1 cellular context compared by ENCODE assay signal in the genomic region with DNA sequence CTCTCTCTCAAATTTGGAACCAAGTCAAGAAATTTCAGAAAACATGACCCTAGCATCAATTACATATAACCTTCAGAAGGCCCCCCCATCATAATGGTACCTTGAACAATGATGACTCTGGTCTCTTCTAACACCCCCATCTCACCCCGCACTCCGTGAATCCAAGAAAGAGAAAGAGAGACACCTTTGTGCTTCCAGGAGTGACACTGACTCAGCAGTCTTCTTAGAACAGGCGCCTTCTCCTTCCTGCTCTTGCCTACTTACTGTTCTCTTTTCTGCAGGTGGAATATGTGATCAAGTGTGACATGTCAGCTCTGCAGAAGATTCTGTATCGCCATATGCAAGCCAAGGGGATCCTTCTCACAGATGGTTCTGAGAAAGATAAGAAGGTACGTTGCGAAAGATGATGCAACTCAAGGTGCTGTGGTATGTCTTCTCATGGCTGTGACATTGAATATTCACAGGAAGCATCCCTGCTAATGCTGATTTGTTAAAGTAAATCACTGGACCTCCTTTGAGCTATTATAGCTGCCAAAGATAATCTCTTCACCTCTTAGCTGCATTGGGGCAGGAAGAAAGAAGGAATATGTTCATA.
TF ChIP-seq lines count a peak whose summit lies in the region.

No MANE protein-coding gene starts in this region.

TF ChIP-seq in WTC11, 78 proteins besides CTCF, POLR2A, EP300 and RAD21 (continued from another document):
- TF ChIP-seq, protein P1, sequence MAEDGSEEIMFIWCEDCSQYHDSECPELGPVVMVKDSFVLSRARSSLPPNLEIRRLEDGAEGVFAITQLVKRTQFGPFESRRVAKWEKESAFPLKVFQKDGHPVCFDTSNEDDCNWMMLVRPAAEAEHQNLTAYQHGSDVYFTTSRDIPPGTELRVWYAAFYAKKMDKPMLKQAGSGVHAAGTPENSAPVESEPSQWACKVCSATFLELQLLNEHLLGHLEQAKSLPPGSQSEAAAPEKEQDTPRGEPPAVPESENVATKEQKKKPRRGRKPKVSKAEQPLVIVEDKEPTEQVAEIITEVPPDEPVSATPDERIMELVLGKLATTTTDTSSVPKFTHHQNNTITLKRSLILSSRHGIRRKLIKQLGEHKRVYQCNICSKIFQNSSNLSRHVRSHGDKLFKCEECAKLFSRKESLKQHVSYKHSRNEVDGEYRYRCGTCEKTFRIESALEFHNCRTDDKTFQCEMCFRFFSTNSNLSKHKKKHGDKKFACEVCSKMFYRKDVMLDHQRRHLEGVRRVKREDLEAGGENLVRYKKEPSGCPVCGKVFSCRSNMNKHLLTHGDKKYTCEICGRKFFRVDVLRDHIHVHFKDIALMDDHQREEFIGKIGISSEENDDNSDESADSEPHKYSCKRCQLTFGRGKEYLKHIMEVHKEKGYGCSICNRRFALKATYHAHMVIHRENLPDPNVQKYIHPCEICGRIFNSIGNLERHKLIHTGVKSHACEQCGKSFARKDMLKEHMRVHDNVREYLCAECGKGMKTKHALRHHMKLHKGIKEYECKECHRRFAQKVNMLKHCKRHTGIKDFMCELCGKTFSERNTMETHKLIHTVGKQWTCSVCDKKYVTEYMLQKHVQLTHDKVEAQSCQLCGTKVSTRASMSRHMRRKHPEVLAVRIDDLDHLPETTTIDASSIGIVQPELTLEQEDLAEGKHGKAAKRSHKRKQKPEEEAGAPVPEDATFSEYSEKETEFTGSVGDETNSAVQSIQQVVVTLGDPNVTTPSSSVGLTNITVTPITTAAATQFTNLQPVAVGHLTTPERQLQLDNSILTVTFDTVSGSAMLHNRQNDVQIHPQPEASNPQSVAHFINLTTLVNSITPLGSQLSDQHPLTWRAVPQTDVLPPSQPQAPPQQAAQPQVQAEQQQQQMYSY (CRISPR knock-in tag; IDR thresholded peaks at IDR 0.05), result no peak
- no peak for TF ChIP-seq EMX1 (CRISPR knock-in tag; IDR thresholded peaks at IDR 0.05)
- no peak for TF ChIP-seq TEAD4 (CRISPR knock-in tag; IDR thresholded peaks at IDR 0.05)
- TF ChIP-seq, protein P2, sequence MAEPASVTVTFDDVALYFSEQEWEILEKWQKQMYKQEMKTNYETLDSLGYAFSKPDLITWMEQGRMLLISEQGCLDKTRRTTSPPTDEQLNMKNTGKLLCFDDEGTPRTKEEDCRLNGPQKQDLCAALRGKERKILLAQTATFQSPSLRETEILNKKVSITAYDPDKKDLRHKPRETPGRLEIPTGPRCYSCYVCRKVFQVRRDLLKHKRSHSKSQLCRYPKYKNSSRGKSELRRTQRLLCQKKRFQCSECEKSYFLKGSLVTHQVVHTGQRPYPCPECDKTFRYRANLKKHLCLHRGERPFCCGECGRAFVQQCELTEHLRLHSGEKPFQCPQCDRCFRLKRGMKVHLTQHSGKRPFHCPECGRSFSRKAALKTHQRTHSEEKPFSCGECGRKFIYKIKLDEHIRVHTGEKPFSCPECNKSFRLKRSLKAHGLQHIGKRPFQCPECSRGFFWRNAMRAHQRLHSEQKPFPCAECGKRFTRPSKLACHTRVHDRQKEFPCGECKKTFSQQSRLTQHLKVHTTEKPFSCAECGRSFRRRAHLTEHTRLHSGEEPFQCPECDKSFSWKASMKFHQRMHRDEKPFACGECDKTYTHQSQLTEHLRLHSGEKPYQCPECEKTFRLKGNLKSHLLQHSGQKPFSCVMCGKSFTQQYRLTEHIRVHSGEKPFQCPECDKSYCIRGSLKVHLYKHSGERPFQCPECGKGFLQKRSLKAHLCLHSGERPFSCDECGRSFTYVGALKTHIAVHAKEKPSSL (CRISPR knock-in tag; conservative IDR thresholded peaks at IDR 0.05), result no peak
- no peak for TF ChIP-seq TEAD1 (CRISPR knock-in tag; IDR thresholded peaks at IDR 0.05)
- TF ChIP-seq ZNF532 (CRISPR knock-in tag; IDR thresholded peaks at IDR 0.05; ENCODE audit: borderline replicate concordance), result no peak
- no peak for TF ChIP-seq MYBL2 (CRISPR knock-in tag; IDR thresholded peaks at IDR 0.05)
- TF ChIP-seq SP1 (CRISPR knock-in tag; conservative IDR thresholded peaks at IDR 0.05), result no peak
